26 cellular contexts compared by ENCODE assay signal in genomic region chr4:70522626-70523025, GRCh38. TPM values are rescaled to one million over a fixed set of nuclear protein-coding genes. Genes with fewer than 3 reads are reported as not detected.
"Had no signal": no experiment of that assay in that cellular context is flagged by ENCODE, and none has a peak within 500 bp of the region (broad histone marks: within the 10 kb centered on the region; RNA-seq: fewer than 3 reads in every experiment).

No MANE protein-coding gene starts in this region.

- H3K4me3 ChIP-seq: colonic mucosa, esophagus muscularis mucosa, lung, right atrium auricular region, sigmoid colon, skin epidermis, stomach, thoracic aorta, transverse colon had no signal

- DNase-seq: colonic mucosa; dermis blood vessel endothelial cell; foreskin fibroblast; immature natural killer cell; kidney; left colon; left ventricle myocardium superior; mesendoderm; naive thymus-derived CD4-positive, alpha-beta T cell; posterior cingulate gyrus; sigmoid colon; stimulated activated CD4-positive, alpha-beta T cell treated with anti-CD3 and anti-CD28 coated beads, Interleukin-12 subunit alpha, Interleukin-12 subunit beta, amount 100 ng/mL, for 4 hours; stimulated activated naive CD4-positive, alpha-beta T cell; stomach; substantia nigra; transverse colon had no signal

- H3K36me3 ChIP-seq: colonic mucosa, esophagus muscularis mucosa, right atrium auricular region, sigmoid colon, stomach, thoracic aorta, transverse colon had no signal

- H3K27me3 ChIP-seq: colonic mucosa, esophagus muscularis mucosa, right atrium auricular region, sigmoid colon, stomach, transverse colon had no signal

- ATAC-seq: left colon; left ventricle myocardium superior; naive thymus-derived CD4-positive, alpha-beta T cell had no signal

- H3K27ac ChIP-seq: colonic mucosa, esophagus muscularis mucosa, right atrium auricular region, sigmoid colon, thoracic aorta, transverse colon had no signal

- H3K4me1 ChIP-seq: colonic mucosa, esophagus muscularis mucosa, right atrium auricular region, sigmoid colon, stomach, transverse colon had no signal

- H3K9me3 ChIP-seq: colonic mucosa, esophagus muscularis mucosa, right atrium auricular region, sigmoid colon, stomach, thoracic aorta, transverse colon had no signal

RNA-seq across cellular contexts. Expression of gene AMTN, which starts 4.3 kb away (rescaled TPM):
- total RNA-seq: cerebellum; colonic mucosa; dermis blood vessel endothelial cell; esophagus muscularis mucosa; kidney; left colon; left ventricle myocardium superior; mononuclear cell; naive thymus-derived CD4-positive, alpha-beta T cell; osteocyte; right atrium auricular region; sigmoid colon; stomach; thoracic aorta; transverse colon; ureter had no signal
- polyA plus RNA-seq: immature natural killer cell; lung; naive thymus-derived CD4-positive, alpha-beta T cell; neural cell; sigmoid colon had no signal

RNA-seq across cellular contexts. Expression of gene MUC7, which starts 50.6 kb away (rescaled TPM):
- total RNA-seq: cerebellum; colonic mucosa; dermis blood vessel endothelial cell; esophagus muscularis mucosa; kidney; left colon; left ventricle myocardium superior; lung; mononuclear cell; naive thymus-derived CD4-positive, alpha-beta T cell; osteocyte; right atrium auricular region; sigmoid colon; stomach; thoracic aorta; transverse colon; ureter had no signal
- polyA plus RNA-seq: immature natural killer cell; lung; naive thymus-derived CD4-positive, alpha-beta T cell; neural cell; sigmoid colon; stomach had no signal
